ENCODE assay signal across 8 cellular contexts in the genomic region with DNA sequence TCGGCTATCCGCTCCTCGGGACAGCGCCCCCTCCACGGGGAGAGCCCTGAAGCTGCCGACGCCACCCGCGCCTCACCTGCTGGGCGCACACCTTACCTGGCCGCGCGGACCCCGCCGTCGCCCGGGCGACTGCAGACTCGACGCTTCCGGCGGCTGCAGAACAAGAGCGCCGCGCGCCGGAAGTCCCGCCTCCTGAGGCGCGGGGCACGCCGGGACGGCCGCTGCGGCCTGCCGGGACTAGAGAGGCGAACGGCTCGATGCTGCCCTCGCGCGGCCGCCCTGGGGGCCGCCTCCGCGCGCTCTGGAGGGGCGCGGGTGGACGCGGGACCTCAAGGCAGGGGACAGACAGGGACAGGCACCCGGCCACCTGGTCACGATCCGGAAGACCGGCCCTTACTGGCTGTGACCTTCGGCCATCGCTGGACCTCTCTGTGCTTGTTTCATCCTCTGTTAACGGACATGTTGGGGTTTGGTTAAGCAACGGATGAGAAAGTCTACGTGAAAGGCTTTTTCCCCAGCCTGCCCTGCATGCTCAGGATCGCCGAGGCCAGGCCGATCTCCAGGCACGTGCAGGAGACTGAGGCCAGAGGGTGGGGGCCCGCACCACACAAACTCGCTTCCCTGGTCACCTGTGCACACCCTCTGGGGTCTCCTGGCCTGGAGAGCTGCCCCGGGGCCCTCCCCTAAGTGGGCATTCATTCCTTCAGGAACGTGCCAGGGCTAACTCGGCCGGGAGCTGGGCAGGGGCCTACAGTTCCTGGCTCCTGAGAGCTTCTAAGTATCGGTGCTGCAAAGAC. TPM values are rescaled to one million over a fixed set of nuclear protein-coding genes. Genes with fewer than 3 reads are reported as not detected.
DNase-seq lines count a peak whose midpoint lies in the region; ATAC-seq and TF ChIP-seq lines count a peak whose summit lies in the region.

A gene with protein sequence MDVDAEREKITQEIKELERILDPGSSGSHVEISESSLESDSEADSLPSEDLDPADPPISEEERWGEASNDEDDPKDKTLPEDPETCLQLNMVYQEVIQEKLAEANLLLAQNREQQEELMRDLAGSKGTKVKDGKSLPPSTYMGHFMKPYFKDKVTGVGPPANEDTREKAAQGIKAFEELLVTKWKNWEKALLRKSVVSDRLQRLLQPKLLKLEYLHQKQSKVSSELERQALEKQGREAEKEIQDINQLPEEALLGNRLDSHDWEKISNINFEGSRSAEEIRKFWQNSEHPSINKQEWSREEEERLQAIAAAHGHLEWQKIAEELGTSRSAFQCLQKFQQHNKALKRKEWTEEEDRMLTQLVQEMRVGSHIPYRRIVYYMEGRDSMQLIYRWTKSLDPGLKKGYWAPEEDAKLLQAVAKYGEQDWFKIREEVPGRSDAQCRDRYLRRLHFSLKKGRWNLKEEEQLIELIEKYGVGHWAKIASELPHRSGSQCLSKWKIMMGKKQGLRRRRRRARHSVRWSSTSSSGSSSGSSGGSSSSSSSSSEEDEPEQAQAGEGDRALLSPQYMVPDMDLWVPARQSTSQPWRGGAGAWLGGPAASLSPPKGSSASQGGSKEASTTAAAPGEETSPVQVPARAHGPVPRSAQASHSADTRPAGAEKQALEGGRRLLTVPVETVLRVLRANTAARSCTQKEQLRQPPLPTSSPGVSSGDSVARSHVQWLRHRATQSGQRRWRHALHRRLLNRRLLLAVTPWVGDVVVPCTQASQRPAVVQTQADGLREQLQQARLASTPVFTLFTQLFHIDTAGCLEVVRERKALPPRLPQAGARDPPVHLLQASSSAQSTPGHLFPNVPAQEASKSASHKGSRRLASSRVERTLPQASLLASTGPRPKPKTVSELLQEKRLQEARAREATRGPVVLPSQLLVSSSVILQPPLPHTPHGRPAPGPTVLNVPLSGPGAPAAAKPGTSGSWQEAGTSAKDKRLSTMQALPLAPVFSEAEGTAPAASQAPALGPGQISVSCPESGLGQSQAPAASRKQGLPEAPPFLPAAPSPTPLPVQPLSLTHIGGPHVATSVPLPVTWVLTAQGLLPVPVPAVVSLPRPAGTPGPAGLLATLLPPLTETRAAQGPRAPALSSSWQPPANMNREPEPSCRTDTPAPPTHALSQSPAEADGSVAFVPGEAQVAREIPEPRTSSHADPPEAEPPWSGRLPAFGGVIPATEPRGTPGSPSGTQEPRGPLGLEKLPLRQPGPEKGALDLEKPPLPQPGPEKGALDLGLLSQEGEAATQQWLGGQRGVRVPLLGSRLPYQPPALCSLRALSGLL (N-terminal part only) (minus strand): TSS at position 133 of the 797 bp plus-strand sequence. CDS start 1,742 bp downstream, outside the sequence.

- peak; percentile 62 for ATAC-seq in HG03064 (IDR thresholded peaks at IDR 0.05; ENCODE audit: low read depth, unreplicated experiment)

- peak in 1 of 3 donors; percentile 38 for TF ChIP-seq POLR2A in spleen (IDR thresholded peaks at IDR 0.05)

- TF ChIP-seq CTCF in WI38 (IDR thresholded peaks at IDR 0.05; ENCODE audit: low read depth, low read length) (peak; percentile 73), cardiac fibroblast (IDR thresholded peaks at IDR 0.05; ENCODE audit: low read depth, low read length) (peak; percentile 34), spleen (IDR thresholded peaks at IDR 0.05 in 8 of 11, conservative IDR thresholded peaks at IDR 0.05 in 3 of 11) (peak; percentile 60 to 98 (median 97))

- intact Hi-C loops in spleen (cut with DNase I; ENCODE audit: low total_unique reads) = no loop called here

- peak within 1 kb of the TSS in 6 of 8 donors; percentile 63 to 84 (median 74) for H3K27ac ChIP-seq in spleen

- peaks cover 0 to 62% (median 32%) of the 10 kb centered on the region in 6 donors for H3K36me3 ChIP-seq in spleen

- peak within 1 kb of the TSS; percentile 83 for H3K4me3 ChIP-seq in WI38 (ENCODE audit: low read depth, low read length)
- H3K4me3 ChIP-seq in cardiac fibroblast (replicated peaks in 1 of 2; ENCODE audit: low read depth in 2 of 2, low read length in 2 of 2) = peak within 1 kb of the TSS; percentile 67 to 72
- peak within 1 kb of the TSS; percentile 90 to 100 (median 99) for H3K4me3 ChIP-seq in spleen

- WGBS in spleen, 5 donors = 8 to 16% (median 9%) methylated on average over 36 to 71 of the region's 71 CpGs

- peaks cover 26 to 63% (median 44%) of the 10 kb centered on the region in 6 donors for H3K4me1 ChIP-seq in spleen

- H3K27me3 ChIP-seq in spleen (replicated peaks in 1 of 7) = no peaks in the 10 kb centered on the region

- DNase-seq in NK-92 treated with Interleukin-12 subunit alpha and Interleukin-12 subunit beta, amount 100 ng/mL, for 24 hours (lab: John Stamatoyannopoulos, UW) = peak; percentile 58
- DNase-seq in NK-92 (lab: John Stamatoyannopoulos, UW; ENCODE audit: unreplicated experiment) = no peak
- peak; percentile 92 for DNase-seq in NCI-H2171 treated with DMSO at 0.1 percent for 48 hours (lab: John Stamatoyannopoulos, UW)
- DNase-seq in cardiac fibroblast (ENCODE audit: low read depth in 2 of 2) = peak; percentile 81 to 89
- DNase-seq in iris pigment epithelial cell (ENCODE audit: low read depth) = peak; percentile 82
- DNase-seq in spleen = peak; percentile 97

- H3K9me3 ChIP-seq in spleen = no peaks in the 10 kb centered on the region

RNA-seq across cellular contexts. Expression of the gene that starts here (rescaled TPM):
- 10 to 100 TPM in 4 of 7 donors, 1 to 10 TPM in 3; 6.4 to 14.5 (median 10.3) TPM for total RNA-seq in spleen
- 10 to 100 TPM in 1 of 3 donors, 1 to 10 TPM in 2; 4.6 to 13.6 (median 9.4) TPM for polyA plus RNA-seq in spleen

Comparison
In these comparisons a context has a peak if more than half of its experiments do, and no peak if none do; other contexts are left out.
1. CTCF ChIP-seq: peak in every context shown above with its lines; median percentile 97 in spleen; 73 in WI38; 34 in cardiac fibroblast.